Comparison of ENCODE assay signal across 2 cellular contexts in the genomic region with DNA sequence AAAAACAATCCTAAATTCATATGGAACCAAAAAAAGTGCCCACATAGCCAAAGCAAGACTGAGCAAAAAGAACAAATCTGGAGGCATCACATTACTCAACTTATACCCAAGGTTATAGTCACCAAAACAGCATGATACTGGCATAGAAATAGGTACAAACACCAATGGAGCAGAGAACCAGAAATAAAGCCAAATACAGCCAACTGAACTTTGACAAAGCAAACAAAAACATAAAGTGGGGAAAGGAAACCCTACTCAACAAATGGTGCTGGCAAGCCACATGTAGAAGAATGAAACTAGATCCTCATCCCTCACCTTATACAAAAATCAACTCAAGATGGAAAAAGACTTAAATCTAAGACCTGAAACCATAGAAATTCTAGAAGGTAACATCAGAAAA.
A peak's percentile ranks its signal among the peaks of the same experiment; 100 is the strongest.
TF ChIP-seq lines count a peak whose summit lies in the region.

No MANE protein-coding gene starts in this region.

TF ChIP-seq in liver, 16 proteins besides CTCF, POLR2A, EP300 and RAD21:
- TF ChIP-seq FOXA1 (IDR thresholded peaks at IDR 0.05) (no peak), RXRA (IDR thresholded peaks at IDR 0.05) (peak in 1 of 2 donors; percentile 27), YY1 (IDR thresholded peaks at IDR 0.05) (peak; percentile 45), HNF4A (conservative IDR thresholded peaks at IDR 0.05) (peak; percentile 71 to 79), JUND (IDR thresholded peaks at IDR 0.05) (peak in 1 of 2 donors; percentile 19), TAF1 (conservative IDR thresholded peaks at IDR 0.05) (no peak), SP1 (IDR thresholded peaks at IDR 0.05) (peak; percentile 38), FOXA2 (IDR thresholded peaks at IDR 0.05) (no peak), EGR1 (IDR thresholded peaks at IDR 0.05; ENCODE audit: low read depth in 2 of 2) (no peak), HNF4G (IDR thresholded peaks at IDR 0.05) (peak; percentile 5), GABPA (IDR thresholded peaks at IDR 0.05 in 1 of 2, conservative IDR thresholded peaks at IDR 0.05 in 1 of 2) (no peak), NR2F2 (IDR thresholded peaks at IDR 0.05) (no peak)
- TF ChIP-seq, protein P1, sequence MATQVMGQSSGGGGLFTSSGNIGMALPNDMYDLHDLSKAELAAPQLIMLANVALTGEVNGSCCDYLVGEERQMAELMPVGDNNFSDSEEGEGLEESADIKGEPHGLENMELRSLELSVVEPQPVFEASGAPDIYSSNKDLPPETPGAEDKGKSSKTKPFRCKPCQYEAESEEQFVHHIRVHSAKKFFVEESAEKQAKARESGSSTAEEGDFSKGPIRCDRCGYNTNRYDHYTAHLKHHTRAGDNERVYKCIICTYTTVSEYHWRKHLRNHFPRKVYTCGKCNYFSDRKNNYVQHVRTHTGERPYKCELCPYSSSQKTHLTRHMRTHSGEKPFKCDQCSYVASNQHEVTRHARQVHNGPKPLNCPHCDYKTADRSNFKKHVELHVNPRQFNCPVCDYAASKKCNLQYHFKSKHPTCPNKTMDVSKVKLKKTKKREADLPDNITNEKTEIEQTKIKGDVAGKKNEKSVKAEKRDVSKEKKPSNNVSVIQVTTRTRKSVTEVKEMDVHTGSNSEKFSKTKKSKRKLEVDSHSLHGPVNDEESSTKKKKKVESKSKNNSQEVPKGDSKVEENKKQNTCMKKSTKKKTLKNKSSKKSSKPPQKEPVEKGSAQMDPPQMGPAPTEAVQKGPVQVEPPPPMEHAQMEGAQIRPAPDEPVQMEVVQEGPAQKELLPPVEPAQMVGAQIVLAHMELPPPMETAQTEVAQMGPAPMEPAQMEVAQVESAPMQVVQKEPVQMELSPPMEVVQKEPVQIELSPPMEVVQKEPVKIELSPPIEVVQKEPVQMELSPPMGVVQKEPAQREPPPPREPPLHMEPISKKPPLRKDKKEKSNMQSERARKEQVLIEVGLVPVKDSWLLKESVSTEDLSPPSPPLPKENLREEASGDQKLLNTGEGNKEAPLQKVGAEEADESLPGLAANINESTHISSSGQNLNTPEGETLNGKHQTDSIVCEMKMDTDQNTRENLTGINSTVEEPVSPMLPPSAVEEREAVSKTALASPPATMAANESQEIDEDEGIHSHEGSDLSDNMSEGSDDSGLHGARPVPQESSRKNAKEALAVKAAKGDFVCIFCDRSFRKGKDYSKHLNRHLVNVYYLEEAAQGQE (IDR thresholded peaks at IDR 0.05): no peak
- TF ChIP-seq, protein P2, sequence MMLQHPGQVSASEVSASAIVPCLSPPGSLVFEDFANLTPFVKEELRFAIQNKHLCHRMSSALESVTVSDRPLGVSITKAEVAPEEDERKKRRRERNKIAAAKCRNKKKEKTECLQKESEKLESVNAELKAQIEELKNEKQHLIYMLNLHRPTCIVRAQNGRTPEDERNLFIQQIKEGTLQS (IDR thresholded peaks at IDR 0.05): no peak
- TF ChIP-seq, protein P3, sequence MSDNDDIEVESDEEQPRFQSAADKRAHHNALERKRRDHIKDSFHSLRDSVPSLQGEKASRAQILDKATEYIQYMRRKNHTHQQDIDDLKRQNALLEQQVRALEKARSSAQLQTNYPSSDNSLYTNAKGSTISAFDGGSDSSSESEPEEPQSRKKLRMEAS (IDR thresholded peaks at IDR 0.05): peak; percentile 52
- TF ChIP-seq, protein P4, sequence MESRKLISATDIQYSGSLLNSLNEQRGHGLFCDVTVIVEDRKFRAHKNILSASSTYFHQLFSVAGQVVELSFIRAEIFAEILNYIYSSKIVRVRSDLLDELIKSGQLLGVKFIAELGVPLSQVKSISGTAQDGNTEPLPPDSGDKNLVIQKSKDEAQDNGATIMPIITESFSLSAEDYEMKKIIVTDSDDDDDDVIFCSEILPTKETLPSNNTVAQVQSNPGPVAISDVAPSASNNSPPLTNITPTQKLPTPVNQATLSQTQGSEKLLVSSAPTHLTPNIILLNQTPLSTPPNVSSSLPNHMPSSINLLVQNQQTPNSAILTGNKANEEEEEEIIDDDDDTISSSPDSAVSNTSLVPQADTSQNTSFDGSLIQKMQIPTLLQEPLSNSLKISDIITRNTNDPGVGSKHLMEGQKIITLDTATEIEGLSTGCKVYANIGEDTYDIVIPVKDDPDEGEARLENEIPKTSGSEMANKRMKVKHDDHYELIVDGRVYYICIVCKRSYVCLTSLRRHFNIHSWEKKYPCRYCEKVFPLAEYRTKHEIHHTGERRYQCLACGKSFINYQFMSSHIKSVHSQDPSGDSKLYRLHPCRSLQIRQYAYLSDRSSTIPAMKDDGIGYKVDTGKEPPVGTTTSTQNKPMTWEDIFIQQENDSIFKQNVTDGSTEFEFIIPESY (IDR thresholded peaks at IDR 0.05): no peak
TF ChIP-seq in liver: peak in this region for 7.

TF ChIP-seq in HepG2, 621 proteins besides CTCF, POLR2A, EP300 and RAD21:
- TF ChIP-seq SMAD9 (CRISPR knock-in tag; IDR thresholded peaks at IDR 0.05): no peak
- TF ChIP-seq ZC3H13 (CRISPR knock-in tag; IDR thresholded peaks at IDR 0.05): no peak
- TF ChIP-seq WIZ (CRISPR knock-in tag; IDR thresholded peaks at IDR 0.05): no peak
- no peak for TF ChIP-seq DR1 (CRISPR knock-in tag; IDR thresholded peaks at IDR 0.05)
- TF ChIP-seq KLF11 (CRISPR knock-in tag; IDR thresholded peaks at IDR 0.05): no peak
- TF ChIP-seq, protein P5, sequence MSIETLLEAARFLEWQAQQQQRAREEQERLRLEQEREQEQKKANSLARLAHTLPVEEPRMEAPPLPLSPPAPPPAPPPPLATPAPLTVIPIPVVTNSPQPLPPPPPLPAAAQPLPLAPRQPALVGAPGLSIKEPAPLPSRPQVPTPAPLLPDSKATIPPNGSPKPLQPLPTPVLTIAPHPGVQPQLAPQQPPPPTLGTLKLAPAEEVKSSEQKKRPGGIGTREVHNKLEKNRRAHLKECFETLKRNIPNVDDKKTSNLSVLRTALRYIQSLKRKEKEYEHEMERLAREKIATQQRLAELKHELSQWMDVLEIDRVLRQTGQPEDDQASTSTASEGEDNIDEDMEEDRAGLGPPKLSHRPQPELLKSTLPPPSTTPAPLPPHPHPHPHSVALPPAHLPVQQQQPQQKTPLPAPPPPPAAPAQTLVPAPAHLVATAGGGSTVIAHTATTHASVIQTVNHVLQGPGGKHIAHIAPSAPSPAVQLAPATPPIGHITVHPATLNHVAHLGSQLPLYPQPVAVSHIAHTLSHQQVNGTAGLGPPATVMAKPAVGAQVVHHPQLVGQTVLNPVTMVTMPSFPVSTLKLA (IDR thresholded peaks at IDR 0.05): no peak
- TF ChIP-seq, protein P6, sequence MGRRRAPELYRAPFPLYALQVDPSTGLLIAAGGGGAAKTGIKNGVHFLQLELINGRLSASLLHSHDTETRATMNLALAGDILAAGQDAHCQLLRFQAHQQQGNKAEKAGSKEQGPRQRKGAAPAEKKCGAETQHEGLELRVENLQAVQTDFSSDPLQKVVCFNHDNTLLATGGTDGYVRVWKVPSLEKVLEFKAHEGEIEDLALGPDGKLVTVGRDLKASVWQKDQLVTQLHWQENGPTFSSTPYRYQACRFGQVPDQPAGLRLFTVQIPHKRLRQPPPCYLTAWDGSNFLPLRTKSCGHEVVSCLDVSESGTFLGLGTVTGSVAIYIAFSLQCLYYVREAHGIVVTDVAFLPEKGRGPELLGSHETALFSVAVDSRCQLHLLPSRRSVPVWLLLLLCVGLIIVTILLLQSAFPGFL (CRISPR knock-in tag; IDR thresholded peaks at IDR 0.05): no peak
